34 cellular contexts compared by ENCODE assay signal in the genomic region with DNA sequence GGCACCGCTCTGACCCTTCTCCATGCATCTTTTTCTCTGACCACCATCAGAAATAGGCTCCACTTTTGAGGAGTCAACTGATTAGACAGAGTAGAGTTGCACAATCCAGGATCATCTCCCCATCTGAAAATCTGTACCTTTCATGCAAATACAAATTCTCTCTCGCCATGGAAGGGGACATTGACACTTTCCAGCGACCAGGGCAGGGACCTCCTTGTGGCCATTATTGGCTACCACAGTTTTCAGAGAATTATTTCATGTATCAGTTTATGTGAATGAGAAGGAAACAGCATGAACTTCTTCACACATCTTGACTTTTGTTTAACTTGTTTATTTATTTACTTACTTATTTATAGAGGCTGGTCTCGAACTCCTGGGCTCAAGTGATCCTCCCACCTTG.
"Had no signal": no experiment of that assay in that cellular context is flagged by ENCODE, and none has a peak within 500 bp of the region (broad histone marks: within the 10 kb centered on the region; RNA-seq: fewer than 3 reads in every experiment).

No MANE protein-coding gene starts in this region.

- H3K36me3 Mint-ChIP-seq: natural killer cell treated with Interleukin-12 subunit alpha and Interleukin-12 subunit beta and Interleukin-15 and Interleukin-18, amount 100 ng/mL, for 72 hours had no signal

- H3K4me1 Mint-ChIP-seq: activated naive CD4-positive, alpha-beta T cell treated with anti-CD3 and anti-CD28 coated beads, Interleukin-2, amount 10 ng/mL, durations not matched to agents 7 days and 5 days; activated naive CD8-positive, alpha-beta T cell treated with anti-CD3 and anti-CD28 coated beads, Interleukin-2, amount 10 ng/mL, durations not matched to agents 7 days and 5 days; immature natural killer cell had no signal

- H3K4me3 ChIP-seq: ascending aorta, lower lobe of right lung, stomach, thyroid gland, upper lobe of right lung had no signal

- H3K4me1 ChIP-seq: ascending aorta, lower lobe of right lung, stomach, thyroid gland, upper lobe of right lung had no signal

- H3K36me3 ChIP-seq: ascending aorta, brain microvascular endothelial cell, lower lobe of right lung, neutrophil, stomach, thyroid gland, upper lobe of right lung had no signal

- H3K4me3 Mint-ChIP-seq: activated naive CD4-positive, alpha-beta T cell treated with anti-CD3 and anti-CD28 coated beads, Interleukin-2, amount 10 ng/mL, durations not matched to agents 7 days and 5 days; activated naive CD8-positive, alpha-beta T cell treated with anti-CD3 and anti-CD28 coated beads, Interleukin-2, amount 10 ng/mL, durations not matched to agents 7 days and 5 days; activated T-cell treated with anti-CD3 and anti-CD28 coated beads, Interleukin-2, amount 50 U/mL, for 24 hours; effector memory CD8-positive, alpha-beta T cell; immature natural killer cell; natural killer cell treated with Interleukin-12 subunit alpha and Interleukin-12 subunit beta and Interleukin-15 and Interleukin-18, amount 100 ng/mL, for 72 hours; stimulated activated naive B cell treated with anti-CD40 and anti-IgM and Interleukin-4, amounts not matched to agents 10 μg/mL and 1 μg/mL and 100 μg/mL, for 72 hours; T-helper 1 cell treated with Interleukin-12 subunit alpha and Interleukin-12 subunit beta and Interleukin-4 antibody, amounts not matched to agents 30 μg/mL and 1 μg/mL, for 36 hours had no signal

- ATAC-seq: activated CD4-positive, CD25-positive, alpha-beta regulatory T cell treated with anti-CD3 and anti-CD28 coated beads, Interleukin-2, amount 50 U/mL, for 24 hours; effector memory CD8-positive, alpha-beta T cell; esophagus mucosa; left lobe of liver; lower lobe of right lung; natural killer cell treated with Interleukin-12 subunit alpha and Interleukin-12 subunit beta and Interleukin-15 and Interleukin-18, amount 100 ng/mL, for 72 hours; stimulated activated naive B cell treated with anti-CD40 and anti-IgM and Interleukin-4, amounts not matched to agents 10 μg/mL and 1 μg/mL and 100 μg/mL, for 72 hours; upper lobe of right lung had no signal

- H3K27me3 ChIP-seq: ascending aorta, brain microvascular endothelial cell, thyroid gland, upper lobe of right lung had no signal

- H3K27me3 Mint-ChIP-seq: activated naive CD8-positive, alpha-beta T cell treated with anti-CD3 and anti-CD28 coated beads, Interleukin-2, amount 10 ng/mL, durations not matched to agents 7 days and 5 days; progenitor cell of endocrine pancreas had no signal

- H3K27ac ChIP-seq: ascending aorta, brain microvascular endothelial cell, lower lobe of right lung, neutrophil, stomach, thyroid gland, upper lobe of right lung, VCaP had no signal

- H3K27ac Mint-ChIP-seq: activated naive CD4-positive, alpha-beta T cell treated with anti-CD3 and anti-CD28 coated beads, Interleukin-2, amount 10 ng/mL, durations not matched to agents 7 days and 5 days; activated naive CD8-positive, alpha-beta T cell treated with anti-CD3 and anti-CD28 coated beads, Interleukin-2, amount 10 ng/mL, durations not matched to agents 7 days and 5 days; activated T-cell treated with anti-CD3 and anti-CD28 coated beads, Interleukin-2, amount 50 U/mL, for 24 hours; effector memory CD8-positive, alpha-beta T cell; immature natural killer cell; natural killer cell treated with Interleukin-12 subunit alpha and Interleukin-12 subunit beta and Interleukin-15 and Interleukin-18, amount 100 ng/mL, for 72 hours; progenitor cell of endocrine pancreas; stimulated activated naive B cell treated with anti-CD40 and anti-IgM and Interleukin-4, amounts not matched to agents 10 μg/mL and 1 μg/mL and 100 μg/mL, for 72 hours; T-helper 1 cell treated with Interleukin-12 subunit alpha and Interleukin-12 subunit beta and Interleukin-4 antibody, amounts not matched to agents 30 μg/mL and 1 μg/mL, for 36 hours had no signal

- DNase-seq: activated CD4-positive, alpha-beta T cell treated with anti-CD3 and anti-CD28 coated beads for 48 hours; activated CD4-positive, alpha-beta T cell treated with anti-CD3 and anti-CD28 coated beads, Interleukin-2, amount 50 U/mL, for 48 hours; activated CD8-positive, alpha-beta memory T cell treated with anti-CD3 and anti-CD28 coated beads, Interleukin-2, amount 50 U/mL, for 4 hours; activated gamma-delta T cell; activated naive CD4-positive, alpha-beta T cell treated with anti-CD3 and anti-CD28 coated beads, Interleukin-2, amount 10 ng/mL, durations not matched to agents 7 days and 5 days; activated naive CD8-positive, alpha-beta T cell treated with anti-CD3 and anti-CD28 coated beads, Interleukin-2, amount 10 ng/mL, durations not matched to agents 7 days and 5 days; activated T-cell treated with anti-CD3 and anti-CD28 coated beads, Interleukin-2, amount 50 U/mL, for 24 hours; brain microvascular endothelial cell; cortex of kidney; effector memory CD8-positive, alpha-beta T cell; foreskin fibroblast; head of caudate nucleus; hippocampal formation; immature natural killer cell; kidney glomerular epithelial cell; lower lobe of right lung; mesenchymal stem cell; stimulated activated CD4-positive, alpha-beta T cell treated with anti-CD3 and anti-CD28 coated beads, Interleukin-15, amount 100 ng/mL, for 24 hours; stimulated activated CD4-positive, alpha-beta T cell treated with anti-CD3 and anti-CD28 coated beads, Interleukin-2, amount 100 ng/mL, for 24 hours; stimulated activated naive B cell treated with anti-CD40 and anti-IgM and Interleukin-4, amounts not matched to agents 10 μg/mL and 1 μg/mL and 100 μg/mL, for 72 hours; stomach; T-helper 9 cell; thyroid gland; upper lobe of right lung had no signal

- H3K9me3 ChIP-seq: ascending aorta, lower lobe of right lung, neutrophil, thyroid gland, upper lobe of right lung had no signal

- FAIRE-seq: TTC549 had no signal

- H3K9me3 Mint-ChIP-seq: natural killer cell treated with Interleukin-12 subunit alpha and Interleukin-12 subunit beta and Interleukin-15 and Interleukin-18, amount 100 ng/mL, for 72 hours had no signal
